Comparison of ENCODE assay signal across 16 cellular contexts in the genomic region with DNA sequence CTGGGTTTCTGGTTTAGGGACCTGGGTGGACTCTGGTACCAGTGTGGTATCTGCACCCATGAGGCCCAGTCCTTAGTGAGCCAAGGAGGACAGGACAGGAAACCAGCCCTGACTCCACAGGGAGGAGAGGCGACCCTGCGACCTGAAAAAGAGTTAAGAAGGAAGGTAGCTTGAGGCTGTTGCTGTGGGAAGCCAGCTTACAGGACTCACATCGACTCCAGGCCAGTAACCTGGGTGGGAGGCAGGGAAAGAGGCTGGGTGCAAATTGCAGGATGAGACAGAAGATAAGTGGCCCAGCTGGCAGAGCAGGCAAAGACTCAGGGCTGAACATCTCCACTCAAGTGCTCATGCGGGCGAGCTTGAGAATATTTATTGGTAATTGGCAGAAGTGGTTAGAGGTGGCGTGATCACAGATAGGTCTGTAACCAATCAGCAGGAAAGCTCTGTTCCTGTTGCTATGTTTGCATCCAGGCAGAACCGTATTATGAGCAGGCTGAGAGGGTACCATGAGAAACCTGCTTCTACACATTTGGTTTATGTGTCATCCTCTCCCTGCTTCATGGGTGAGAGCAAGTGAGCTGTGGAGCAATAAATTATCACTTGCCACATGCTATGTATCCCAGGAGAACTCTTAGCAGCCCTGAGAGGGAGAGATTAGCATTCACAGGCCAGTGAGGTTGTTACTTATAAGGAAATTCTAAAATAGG. TPM values are rescaled to one million over a fixed set of nuclear protein-coding genes. Genes with fewer than 3 reads are reported as not detected.
A peak's percentile ranks its signal among the peaks of the same experiment; 100 is the strongest.
DNase-seq lines count a peak whose midpoint lies in the region; ATAC-seq, FAIRE-seq and TF ChIP-seq lines count a peak whose summit lies in the region.
"Had no signal": no experiment of that assay in that cellular context is flagged by ENCODE, and none has a peak within 500 bp of the region (broad histone marks: within the 10 kb centered on the region; RNA-seq: fewer than 3 reads in every experiment).

No MANE protein-coding gene starts in this region.

- TF ChIP-seq CTCF in RWPE1 (conservative IDR thresholded peaks at IDR 0.05; ENCODE audit: low read depth), result no peak

- POLR2A ChIA-PET in RWPE1 (lab: Yijun Ruan, JAX; ENCODE audit: low non-redundant PET), result no interaction called here

- DNase-seq in GM12892 (ENCODE audit: insufficient read length) (no peak), NCI-H187 (lab: John Stamatoyannopoulos, UW) (peak; percentile 45 to 80), RWPE1 (ENCODE audit: low spot score) (peak; percentile 44), kidney glomerular epithelial cell (lab: John Stamatoyannopoulos, UW) (peak; percentile 96), GM03348 (ENCODE audit: low spot score) (no peak)
- DNase-seq in stimulated activated naive CD4-positive, alpha-beta T cell treated with Interleukin-2 at 50 U/mL for 16 hours (lab: John Stamatoyannopoulos, UW), result no peak
- DNase-seq: amygdala, BE2C, mesendoderm, NCI-H1694 treated with DMSO at 0.1 percent for 48 hours, NCI-H82 had no signal

- no peaks in the 10 kb centered on the region for H3K4me1 Mint-ChIP-seq in activated T-helper 17 cell treated with anti-CD3 and anti-CD28 coated beads, Interleukin-2, amount 50 U/mL, for 72 hours

- no peaks in the 10 kb centered on the region for H3K36me3 Mint-ChIP-seq in activated T-helper 17 cell treated with anti-CD3 and anti-CD28 coated beads, Interleukin-2, amount 50 U/mL, for 72 hours (ENCODE audit: low read depth)

- no peaks in the 10 kb centered on the region for H3K9me3 Mint-ChIP-seq in activated T-helper 17 cell treated with anti-CD3 and anti-CD28 coated beads, Interleukin-2, amount 50 U/mL, for 72 hours

- ATAC-seq in activated T-helper 17 cell treated with anti-CD3 and anti-CD28 coated beads, Interleukin-2, amount 50 U/mL, for 72 hours (replicated peaks), result no peak
- no peak for ATAC-seq in GM18870 (IDR thresholded peaks at IDR 0.05; ENCODE audit: unreplicated experiment)

- CTCF ChIA-PET in RWPE1 (lab: Yijun Ruan, JAX), result interaction anchor here (2.3 to 2.9 kb wide), 2 partner anchors 11 to 12 kb away, joined by 16 to 17 read pairs; partner anchors contain the start of gene TLL2

- peak; percentile 83 for FAIRE-seq in GM12892 (lab: Jason Lieb, UNC)
- FAIRE-seq: TTC549 had no signal

- peaks cover 14% of the 10 kb centered on the region for H3K27me3 Mint-ChIP-seq in activated T-helper 17 cell treated with anti-CD3 and anti-CD28 coated beads, Interleukin-2, amount 50 U/mL, for 72 hours

- H3K27ac ChIP-seq in RWPE1, result peak overlapping the region; percentile 28
- H3K27ac ChIP-seq: SK-N-MC, thoracic aorta had no signal

- no peak overlapping the region for H3K27ac Mint-ChIP-seq in activated T-helper 17 cell treated with anti-CD3 and anti-CD28 coated beads, Interleukin-2, amount 50 U/mL, for 72 hours

- no peak for TF ChIP-seq POLR2A in GM12892 (IDR thresholded peaks at IDR 0.05; ENCODE audit: low read depth, low read length)

- no peak overlapping the region for H3K4me3 Mint-ChIP-seq in activated T-helper 17 cell treated with anti-CD3 and anti-CD28 coated beads, Interleukin-2, amount 50 U/mL, for 72 hours

RNA-seq across cellular contexts. Expression of gene TLL2, which starts 11.0 kb away (rescaled TPM):
- 0.49 TPM for polyA plus RNA-seq in GM12892 (2012; ENCODE audit: missing spikeins)
- total RNA-seq in activated T-helper 17 cell treated with anti-CD3 and anti-CD28 coated beads, Interleukin-2, amount 50 U/mL, for 72 hours, result not detected
- total RNA-seq: thoracic aorta had no signal

Comparison
In these comparisons a context has a peak if more than half of its experiments do, and no peak if none do; other contexts are left out.
1. DNase-seq: peak in NCI-H187 (2 of 2), RWPE1 (single experiment) and kidney glomerular epithelial cell (single experiment); none in GM12892 (single experiment), stimulated activated naive CD4-positive, alpha-beta T cell treated with Interleukin-2 at 50 U/mL for 16 hours (single experiment) and GM03348 (single experiment).